ENCODE assay signal across 1 cellular context in the genomic region with DNA sequence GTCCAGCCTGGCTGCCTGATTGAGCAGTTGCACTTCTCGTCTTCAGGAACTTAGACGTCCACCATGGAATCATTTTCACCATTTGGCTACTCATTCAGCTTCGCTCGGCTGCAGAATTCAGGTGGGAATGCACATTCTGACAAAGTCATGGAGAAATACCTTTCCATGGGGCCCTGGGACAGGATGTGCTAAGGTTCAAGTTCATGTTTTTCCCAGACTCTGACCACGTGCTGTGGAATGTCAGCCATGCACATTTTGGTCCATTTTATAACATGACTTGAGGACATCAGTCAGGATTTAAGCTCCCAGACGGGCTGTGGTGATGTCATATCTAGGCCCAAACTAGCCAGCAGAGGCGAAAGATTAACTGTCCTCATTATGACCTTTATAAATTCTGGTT.
TF ChIP-seq lines count a peak whose summit lies in the region.

No MANE protein-coding gene starts in this region.

TF ChIP-seq in A549, 52 proteins besides CTCF, POLR2A, EP300 and RAD21 (continued from another document):
- no peak for TF ChIP-seq BCL3 (IDR thresholded peaks at IDR 0.05)
- no peak for TF ChIP-seq ATOH8 (CRISPR knock-in tag; IDR thresholded peaks at IDR 0.05; ENCODE audit: low read depth)
